In the genomic region with DNA sequence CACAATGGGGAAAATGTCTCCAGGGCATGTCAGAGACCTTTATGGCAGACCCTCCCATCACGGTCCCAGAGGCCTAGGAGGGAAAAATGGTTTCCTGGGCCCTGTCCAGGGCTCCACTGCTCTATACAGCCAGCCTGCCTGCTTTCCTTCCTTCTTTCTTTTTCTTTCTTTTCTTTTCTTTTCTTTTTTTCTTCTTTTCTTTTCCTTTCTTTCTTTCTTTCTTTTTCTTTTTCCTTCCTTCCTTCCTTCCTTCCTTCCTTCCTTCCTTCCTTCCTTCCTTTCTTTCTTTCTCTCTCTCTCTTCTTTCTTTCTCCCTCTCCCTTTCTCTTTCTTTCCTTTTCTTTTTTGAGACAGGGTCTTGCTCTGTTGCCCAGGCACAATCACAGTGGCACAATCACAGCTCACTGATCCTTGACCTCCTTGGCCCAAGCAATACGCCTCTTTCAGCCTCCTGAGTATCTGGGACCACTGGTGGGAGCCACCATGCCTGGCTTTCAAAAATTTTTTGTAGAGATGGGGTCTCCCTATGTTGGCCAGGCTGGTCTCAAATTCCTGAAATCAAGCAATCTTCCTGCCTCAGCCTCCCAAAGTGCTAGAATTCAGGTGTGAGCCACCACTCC, we compare ENCODE assay signal across 20 cellular contexts.
DNase-seq lines count a peak whose midpoint lies in the region; ATAC-seq, FAIRE-seq and TF ChIP-seq lines count a peak whose summit lies in the region.
"Had no signal": no experiment of that assay in that cellular context is flagged by ENCODE, and none has a peak within 500 bp of the region (broad histone marks: within the 10 kb centered on the region; RNA-seq: fewer than 3 reads in every experiment).

No MANE protein-coding gene starts in this region.

- H2AK5ac ChIP-seq in trophoblast cell (ENCODE audit: low read length): peak overlapping the region; percentile 51

- TF ChIP-seq RAD21 in K562 (CRISPR knock-in tag; conservative IDR thresholded peaks at IDR 0.05 in 1 of 2, IDR thresholded peaks at IDR 0.05 in 1 of 2): no peak

- in situ Hi-C loops in K562 (cut with MboI): no loop called here

- no peak overlapping the region for H2BK5ac ChIP-seq in trophoblast cell (ENCODE audit: low read depth, low read length, poor library complexity)

- no peak overlapping the region for H3K14ac ChIP-seq in trophoblast cell (ENCODE audit: low read length)

- H3K27ac ChIP-seq in HEK293 (ENCODE audit: extremely low read depth, low read depth, low read length): no peak overlapping the region
- no peak overlapping the region for H3K27ac ChIP-seq in K562 (ENCODE audit: extremely low read depth, low read depth, low read length)
- H3K27ac ChIP-seq in trophoblast cell (ENCODE audit: low read depth, low read length): no peak overlapping the region
- H3K27ac ChIP-seq in spleen: no peak overlapping the region
- H3K27ac ChIP-seq: 22Rv1, A549, C4-2B had no signal

- TF ChIP-seq POLR2A in K562 (conservative IDR thresholded peaks at IDR 0.05) (no peak), spleen (IDR thresholded peaks at IDR 0.05) (no peak)

- BruUV-seq in K562 (replicated peaks; lab: Mats Ljungman, UMichigan): no TSS peak

- no peak for DNase-seq in K562 (ENCODE audit: extremely low read depth in 1 of 4, low spot score in 3 of 4)
- no peak for DNase-seq in trophoblast cell
- DNase-seq in HuH-7 (ENCODE audit: low spot score): no peak
- DNase-seq in spleen: no peak
- DNase-seq: AML-193; Caco-2; Calu3; CD4-positive, alpha-beta T cell; CD8-positive, alpha-beta T cell; DMS79 treated with DMSO at 0.1 percent for 48 hours; GF-D8 had no signal

- H3K79me1 ChIP-seq in trophoblast cell (ENCODE audit: low read length): peaks cover 10% of the 10 kb centered on the region

- H3K18ac ChIP-seq in trophoblast cell (ENCODE audit: low read length): no peak overlapping the region

- TF ChIP-seq EP300 in K562 (IDR thresholded peaks at IDR 0.05; ENCODE audit: low read length): no peak

- intact Hi-C loops in K562 (cut with micrococcal nuclease) (no loop called here), spleen (cut with DNase I; ENCODE audit: low total_unique reads) (no loop called here)

- FAIRE-seq in K562 (lab: Jason Lieb, UNC): no peak
- FAIRE-seq: A549, D721Med, G401.6, GM12891, GM19239 had no signal

- H4K20me1 ChIP-seq in K562 (replicated peaks; ENCODE audit: control insufficient read depth, insufficient read depth, low read length): no peaks in the 10 kb centered on the region
- H4K20me1 ChIP-seq: BLaER1 treated with 17β-estradiol and CSF1 and Interleukin-3, amounts not matched to agents 10 nM and 100 nM had no signal

- no peaks in the 10 kb centered on the region for H3K9me1 ChIP-seq in K562 (ENCODE audit: control insufficient read depth, insufficient read depth, low read length)

- H3K4ac ChIP-seq in trophoblast cell (ENCODE audit: low read depth, low read length): no peak overlapping the region

- H2BK120ac ChIP-seq in trophoblast cell (ENCODE audit: insufficient read depth, low read length, poor library complexity): no peak overlapping the region

- WGBS in K562 (ENCODE audit: insufficient coverage, low coverage, missing lambda C conversion rate): 100% methylated on average over 2 of the region's 2 CpGs
- no CpG with 5 or more reads among the region's 2 CpGs for WGBS in trophoblast cell (ENCODE audit: extremely low coverage, insufficient coverage, insufficient read length)
- WGBS in spleen, 5 donors: 92 to 98% (median 96%) methylated on average over 2 of the region's 2 CpGs

- H3K36me3 ChIP-seq in HEK293 (ENCODE audit: control insufficient read depth in 2 of 2, insufficient read depth in 1 of 2, low read length in 2 of 2): no peaks in the 10 kb centered on the region
- H3K36me3 ChIP-seq in K562 (ENCODE audit: control insufficient read depth, insufficient read depth, low read length): no peaks in the 10 kb centered on the region
- H3K36me3 ChIP-seq in trophoblast cell (ENCODE audit: control insufficient read depth in 1 of 2, insufficient read depth in 2 of 2, low read length in 2 of 2): peaks cover 0 to 1% of the 10 kb centered on the region in 2 experiments
- H3K36me3 ChIP-seq in spleen: peaks cover 0 to 8% (median 0%) of the 10 kb centered on the region in 6 donors

- no peak for TF ChIP-seq CTCF in HEK293 (tag by site-specific recombination; IDR thresholded peaks at IDR 0.05)
- no peak for TF ChIP-seq CTCF in K562 (IDR thresholded peaks at IDR 0.05 in 2 of 3, conservative IDR thresholded peaks at IDR 0.05 in 1 of 3; ENCODE audit: insufficient read depth in 2 of 3, low read depth in 1 of 3, low read length in 3 of 3)
- no peak for TF ChIP-seq CTCF in spleen (IDR thresholded peaks at IDR 0.05 in 8 of 11, conservative IDR thresholded peaks at IDR 0.05 in 3 of 11)

- H3K9me3 ChIP-seq in HEK293 (ENCODE audit: control insufficient read depth, insufficient read depth, low read depth, low read length) (no peaks in the 10 kb centered on the region), K562 (replicated peaks; ENCODE audit: control insufficient read depth, insufficient read depth, low read depth, low read length) (no peaks in the 10 kb centered on the region), trophoblast cell (ENCODE audit: insufficient read depth, low read depth, low read length) (peaks cover 5% of the 10 kb centered on the region), spleen (peaks cover 0 to 7% (median 0%) of the 10 kb centered on the region in 8 donors)
- H3K9me3 ChIP-seq: A549, Caco-2 had no signal

- POLR2A ChIA-PET in HEK293 (lab: Yijun Ruan, JAX): no interaction called here
- POLR2A ChIA-PET in K562 (lab: Yijun Ruan, JAX): interaction anchor here (0.6 kb wide), 1 partner anchor 25 kb away, joined by 3 read pairs; no protein-coding TSS in a partner anchor

- H2AFZ ChIP-seq in K562 (ENCODE audit: low read depth, low read length) (no peak overlapping the region), trophoblast cell (ENCODE audit: insufficient read depth, low read length, poor library complexity) (no peak overlapping the region)

- no peak overlapping the region for H3K9ac ChIP-seq in K562 (ENCODE audit: insufficient read depth in 1 of 2, low read depth in 2 of 2, low read length in 2 of 2)
- H3K9ac ChIP-seq in trophoblast cell (ENCODE audit: low read length): no peak overlapping the region
- H3K9ac ChIP-seq: BLaER1 treated with 17β-estradiol and CSF1 and Interleukin-3, amounts not matched to agents 10 nM and 100 nM had no signal

- no peak for ATAC-seq in K562
- ATAC-seq: A549; CD8-positive, alpha-beta T cell had no signal

- no peak overlapping the region for H4K12ac ChIP-seq in trophoblast cell (ENCODE audit: low read depth, low read length)

- H3K4me1 ChIP-seq in HEK293 (ENCODE audit: control insufficient read depth, insufficient read depth, low read length) (no peaks in the 10 kb centered on the region), K562 (replicated peaks in 1 of 2; ENCODE audit: control insufficient read depth in 2 of 2, insufficient read depth in 2 of 2, low read length in 2 of 2) (peaks cover 3 to 5% of the 10 kb centered on the region in 2 experiments; a peak in 4 of 5 replicates), trophoblast cell (ENCODE audit: control insufficient read depth in 1 of 2, insufficient read depth in 2 of 2, low read length in 2 of 2) (peaks cover 0 to 6% of the 10 kb centered on the region in 2 experiments), spleen (peaks cover 0 to 5% (median 0%) of the 10 kb centered on the region in 6 donors)
- H3K4me1 ChIP-seq: A549, Caco-2 had no signal

- H3K79me2 ChIP-seq in K562 (ENCODE audit: control insufficient read depth, insufficient read depth, low read length) (no peaks in the 10 kb centered on the region), trophoblast cell (ENCODE audit: control insufficient read depth, insufficient read depth, low read length, poor library complexity) (no peaks in the 10 kb centered on the region)

- H3K23ac ChIP-seq in trophoblast cell (ENCODE audit: low read length): no peak overlapping the region

- H4K8ac ChIP-seq in trophoblast cell (ENCODE audit: low read depth, low read length): no peak overlapping the region

- H3K27me3 ChIP-seq in K562 (ENCODE audit: control insufficient read depth in 2 of 2, insufficient read depth in 2 of 2, low read length in 2 of 2) (no peaks in the 10 kb centered on the region), trophoblast cell (ENCODE audit: insufficient read depth, low read length) (no peaks in the 10 kb centered on the region), spleen (replicated peaks in 1 of 7) (no peaks in the 10 kb centered on the region)
- H3K27me3 ChIP-seq: BLaER1 treated with 17β-estradiol and CSF1 and Interleukin-3, amounts not matched to agents 10 nM and 100 nM had no signal

- CTCF ChIA-PET in HEK293 (lab: Yijun Ruan, JAX): no interaction called here
- CTCF ChIA-PET in K562 (lab: Yijun Ruan, JAX; ENCODE audit: low intra/inter-chr PET ratio): no interaction called here

- no peak overlapping the region for H4K91ac ChIP-seq in trophoblast cell (ENCODE audit: low read depth, low read length)

- H3K4me3 ChIP-seq in HEK293 (ENCODE audit: low read depth, low read length) (no peak overlapping the region), K562 (no peak overlapping the region), trophoblast cell (ENCODE audit: low read depth, low read length) (no peak overlapping the region), spleen (no peak overlapping the region)
- H3K4me3 ChIP-seq: A549; BLaER1 treated with 17β-estradiol and CSF1 and Interleukin-3, amounts not matched to agents 10 nM and 100 nM had no signal

- H3K4me2 ChIP-seq in K562 (ENCODE audit: insufficient read depth, low read length) (no peak overlapping the region), trophoblast cell (ENCODE audit: low read length) (no peak overlapping the region)
- H3K4me2 ChIP-seq: A549 had no signal

- peak overlapping the region; percentile 70 for H2BK12ac ChIP-seq in trophoblast cell (ENCODE audit: low read length)

TF ChIP-seq in HEK293, 187 proteins besides CTCF, POLR2A, EP300 and RAD21:
- no peak for TF ChIP-seq YY1 (tag by site-specific recombination; IDR thresholded peaks at IDR 0.05)
- TF ChIP-seq OVOL3 (tag by site-specific recombination; IDR thresholded peaks at IDR 0.05): no peak
- peak; percentile 76 for TF ChIP-seq ZNF585B (tag by site-specific recombination; IDR thresholded peaks at IDR 0.05)
- peak; percentile 65; the same call in 1 of the 2 replicates for TF ChIP-seq ZNF121 (tag by site-specific recombination; IDR thresholded peaks at IDR 0.05)
- TF ChIP-seq ZNF366 (tag by site-specific recombination; conservative IDR thresholded peaks at IDR 0.05): peak; percentile 84
- TF ChIP-seq ZNF302 (tag by site-specific recombination; IDR thresholded peaks at IDR 0.05; ENCODE audit: low read depth): no peak

TF ChIP-seq in K562, 482 proteins besides CTCF, POLR2A, EP300 and RAD21 (continues in another document):
- TF ChIP-seq ZFP1 (CRISPR knock-in tag; IDR thresholded peaks at IDR 0.05) (no peak), ZNF121 (CRISPR knock-in tag; conservative IDR thresholded peaks at IDR 0.05) (peak; percentile 70), ZNF184 (CRISPR knock-in tag; IDR thresholded peaks at IDR 0.05) (no peak), KDM1A (IDR thresholded peaks at IDR 0.05) (0 out of 4 replicates have a peak, but pooled peaks of 1 of the 2 experiments have one; percentile 21), TRIM24 (IDR thresholded peaks at IDR 0.05) (0 out of 4 replicates have a peak, but pooled peaks of 1 of the 2 experiments have one; percentile 9)
